29 cellular contexts compared by ENCODE assay signal in genomic region chr11:102459393-102459792, GRCh38. TPM values are rescaled to one million over a fixed set of nuclear protein-coding genes. Genes with fewer than 3 reads are reported as not detected.
DNase-seq lines count a peak whose midpoint lies in the region; ATAC-seq, FAIRE-seq and TF ChIP-seq lines count a peak whose summit lies in the region.
"Had no signal": no experiment of that assay in that cellular context is flagged by ENCODE, and none has a peak within 500 bp of the region (broad histone marks: within the 10 kb centered on the region; RNA-seq: fewer than 3 reads in every experiment).

No MANE protein-coding gene starts in this region.

- H3K36me3 ChIP-seq in GM12878 (ENCODE audit: control insufficient read depth in 2 of 2, insufficient read depth in 2 of 2, low read length in 1 of 2), result no peaks in the 10 kb centered on the region
- no peaks in the 10 kb centered on the region for H3K36me3 ChIP-seq in effector memory CD4-positive, alpha-beta T cell (ENCODE audit: control insufficient read depth, insufficient read depth, low read length)
- no peaks in the 10 kb centered on the region for H3K36me3 ChIP-seq in osteoblast (ENCODE audit: insufficient read depth, low read length)
- H3K36me3 ChIP-seq: left lung, uterus had no signal

- in situ Hi-C loops in GM12878 (cut with MboI), result no loop called here

- RAD21 ChIA-PET in GM12878 (lab: Charles Lee; ENCODE audit: unreplicated experiment), result interaction anchor here (1.0 to 1.6 kb wide), 5 partner anchors 11 to 117 kb away, joined by 3 to 6 read pairs (median 3); no protein-coding TSS in a partner anchor

- DNase-seq in GM10266 (ENCODE audit: extremely low spot score), result peak; percentile 31
- no peak for DNase-seq in GM19239 (ENCODE audit: insufficient read length, low spot score)
- DNase-seq in HL-60 (ENCODE audit: low read depth in 1 of 2, low spot score in 1 of 2), result no peak
- DNase-seq in GM12878 (ENCODE audit: low read depth, low spot score), result no peak
- DNase-seq in left cardiac atrium, result no peak
- DNase-seq in CD1c-positive myeloid dendritic cell (ENCODE audit: extremely low spot score), result no peak
- no peak for DNase-seq in effector memory CD4-positive, alpha-beta T cell
- no peak for DNase-seq in osteoblast (ENCODE audit: insufficient read length, low spot score, missing footprints)
- DNase-seq: activated CD4-positive, alpha-beta memory T cell treated with anti-CD3 and anti-CD28 coated beads, Interleukin-2, amount 10 ng/mL, durations not matched to agents 7 days and 5 days; activated naive CD4-positive, alpha-beta T cell treated with anti-CD3 and anti-CD28 coated beads, Interleukin-2, amount 50 U/mL, for 16 hours; dorsolateral prefrontal cortex; GM23248; IMR-90; left lung; midbrain; natural killer cell; NCI-H1436; NCI-H510A treated with DMSO at 0.1 percent for 48 hours; right cardiac atrium; RPMI8226; T-helper 9 cell; uterus had no signal

- H3K4me1 ChIP-seq in GM12878 (ENCODE audit: control insufficient read depth, insufficient read depth, low read length), result peaks cover 22% of the 10 kb centered on the region
- no peaks in the 10 kb centered on the region for H3K4me1 ChIP-seq in effector memory CD4-positive, alpha-beta T cell (ENCODE audit: control insufficient read depth, insufficient read depth, low read length, poor library complexity, severe bottlenecking)
- H3K4me1 ChIP-seq in osteoblast (ENCODE audit: insufficient read depth, low read length), result peaks cover 9% of the 10 kb centered on the region
- H3K4me1 ChIP-seq: parathyroid adenoma, uterus had no signal

- H4K20me1 ChIP-seq in GM12878 (ENCODE audit: control insufficient read depth, insufficient read depth) (no peaks in the 10 kb centered on the region), osteoblast (ENCODE audit: insufficient read depth, low read length) (no peaks in the 10 kb centered on the region)

- H3K4me3 ChIP-seq in HL-60 (replicated peaks; ENCODE audit: insufficient read depth, low read length) (no peak overlapping the region), GM12878 (no peak overlapping the region), osteoblast (ENCODE audit: insufficient read depth, low read length) (no peak overlapping the region)
- no peak overlapping the region for H3K4me3 ChIP-seq in effector memory CD4-positive, alpha-beta T cell (ENCODE audit: insufficient read depth, low read depth, low read length, poor library complexity, severe bottlenecking)
- H3K4me3 ChIP-seq: dorsolateral prefrontal cortex, GM23248, left lung, SK-N-MC, uterus had no signal

- H3K9me3 ChIP-seq in GM12878 (replicated peaks; ENCODE audit: control insufficient read depth, insufficient read depth, low read length), result no peaks in the 10 kb centered on the region
- no peaks in the 10 kb centered on the region for H3K9me3 ChIP-seq in effector memory CD4-positive, alpha-beta T cell (ENCODE audit: control insufficient read depth, low read length)
- H3K9me3 ChIP-seq in osteoblast (ENCODE audit: low read depth, low read length), result no peaks in the 10 kb centered on the region
- H3K9me3 ChIP-seq: left lung, uterus had no signal

- no peak overlapping the region for H3K9ac ChIP-seq in GM12878 (ENCODE audit: control insufficient read depth, insufficient read depth, low read length)
- H3K9ac ChIP-seq: GM23248, parathyroid adenoma had no signal

- no peaks in the 10 kb centered on the region for H3K27me3 ChIP-seq in HL-60 (ENCODE audit: insufficient read depth, poor library complexity, severe bottlenecking)
- H3K27me3 ChIP-seq in GM12878 (replicated peaks in 1 of 2; ENCODE audit: control insufficient read depth in 2 of 2, insufficient read depth in 2 of 2, low read length in 1 of 2), result no peaks in the 10 kb centered on the region
- H3K27me3 ChIP-seq in effector memory CD4-positive, alpha-beta T cell (replicated peaks; ENCODE audit: control insufficient read depth, insufficient read depth, low read length, poor library complexity, severe bottlenecking), result no peaks in the 10 kb centered on the region
- no peaks in the 10 kb centered on the region for H3K27me3 ChIP-seq in osteoblast (ENCODE audit: insufficient read depth, low read length)
- H3K27me3 ChIP-seq: dorsolateral prefrontal cortex, left lung, uterus had no signal

- H2AFZ ChIP-seq in GM12878 (ENCODE audit: control insufficient read depth, low read depth, low read length), result peak overlapping the region; percentile 25; the same call in 1 of the 2 replicates
- no peak overlapping the region for H2AFZ ChIP-seq in osteoblast (ENCODE audit: low read length)
- H2AFZ ChIP-seq: GM23248, parathyroid adenoma had no signal

- intact Hi-C loops in GM12878 (cut with micrococcal nuclease; ENCODE audit: unreplicated experiment) (no loop called here), left cardiac atrium (cut with DNase I) (loop anchor here in 1 of 2 donors (5.0 kb wide), 1 partner anchor 112 kb away; the partner anchor contains the start of gene BIRC2)

- H3K27ac ChIP-seq in HL-60 (replicated peaks) (peak overlapping the region; percentile 1; the same call in 1 of the 2 replicates), GM12878 (ENCODE audit: control insufficient read depth, insufficient read depth) (no peak overlapping the region), osteoblast (ENCODE audit: low read depth, low read length) (no peak overlapping the region)
- no peak overlapping the region for H3K27ac ChIP-seq in effector memory CD4-positive, alpha-beta T cell (ENCODE audit: insufficient read depth, low read length, poor library complexity, severe bottlenecking)
- H3K27ac ChIP-seq: C4-2B, dorsolateral prefrontal cortex, epithelial cell of prostate, GM23248, left lung, parathyroid adenoma, SK-N-MC, uterus had no signal

- TF ChIP-seq EP300 in GM12878 (IDR thresholded peaks at IDR 0.05; ENCODE audit: borderline replicate concordance in 1 of 2, control insufficient read depth in 1 of 2, low read depth in 2 of 2, low read length in 2 of 2), result no peak

- no peaks in the 10 kb centered on the region for H3K79me2 ChIP-seq in GM12878 (ENCODE audit: control insufficient read depth, insufficient read depth, low read length)
- no peaks in the 10 kb centered on the region for H3K79me2 ChIP-seq in osteoblast (ENCODE audit: insufficient read depth, low read length)
- H3K79me2 ChIP-seq: parathyroid adenoma had no signal

- POLR2A ChIA-PET in GM12878 (lab: Charles Lee), result interaction anchor here (1.4 kb wide), 1 partner anchor 17 kb away, joined by 4 read pairs; no protein-coding TSS in a partner anchor

- H3K4me2 ChIP-seq in GM12878 (ENCODE audit: control insufficient read depth, insufficient read depth) (no peak overlapping the region), osteoblast (ENCODE audit: insufficient read depth, low read length) (no peak overlapping the region)

- TF ChIP-seq POLR2A in GM12878 (IDR thresholded peaks at IDR 0.05; ENCODE audit: low read depth, low read length), result no peak

- SMC1A ChIA-PET in GM12878 (lab: Charles Lee; ENCODE audit: uncharacterized antibody, unreplicated experiment), result interaction anchor here (1.0 kb wide), 1 partner anchor 154 kb away, joined by 3 read pairs; no protein-coding TSS in a partner anchor

- ATAC-seq in GM12878 (peak; percentile 68), left cardiac atrium (no peak)
- ATAC-seq: left lung, natural killer cell, right cardiac atrium, WTC11 had no signal

- CTCF ChIA-PET in GM12878 (lab: Yijun Ruan, JAX), result interaction anchor here (1.6 to 1.9 kb wide), 2 partner anchors 69 to 115 kb away, joined by 6 read pairs; no protein-coding TSS in a partner anchor

- peak; percentile 42 for FAIRE-seq in GM19239 (lab: Jason Lieb, UNC)
- FAIRE-seq in GM12878 (lab: Jason Lieb, UNC), result no peak
- FAIRE-seq: astrocyte, G401.6 had no signal

- no TSS peak for BruUV-seq in GM12878 (replicated peaks; lab: Mats Ljungman, UMichigan)

- TF ChIP-seq RAD21 in GM12878 (IDR thresholded peaks at IDR 0.05; ENCODE audit: insufficient read depth, low read depth, low read length), result no peak

- TF ChIP-seq CTCF in GM10266 (IDR thresholded peaks at IDR 0.05; ENCODE audit: control insufficient read depth, insufficient read depth, low read depth, missing control alignments), result no peak
- TF ChIP-seq CTCF in HL-60 (IDR thresholded peaks at IDR 0.05; ENCODE audit: insufficient read depth, low read length), result no peak
- TF ChIP-seq CTCF in GM12878 (IDR thresholded peaks at IDR 0.05 in 2 of 3, conservative IDR thresholded peaks at IDR 0.05 in 1 of 3; ENCODE audit: control insufficient read depth in 2 of 3, extremely low read depth in 1 of 3, insufficient read depth in 1 of 3, low read depth in 3 of 3, low read length in 3 of 3), result no peak
- TF ChIP-seq CTCF in osteoblast (IDR thresholded peaks at IDR 0.05; ENCODE audit: extremely low read depth, low read depth, low read length), result no peak

TF ChIP-seq in GM12878, 131 proteins besides CTCF, POLR2A, EP300 and RAD21:
- TF ChIP-seq RUNX3 (IDR thresholded peaks at IDR 0.05; ENCODE audit: low read length), result peak; percentile 12; the same call in 1 of the 2 replicates
- no peak for TF ChIP-seq EED (IDR thresholded peaks at IDR 0.05; ENCODE audit: low read depth)
TF ChIP-seq in GM12878: peak in this region for 1.

RNA-seq across cellular contexts. Expression of gene TMEM123, which starts 6.8 kb away (rescaled TPM):
- 122 and 125 TPM in 2 replicates for total RNA-seq in GM12878 (2013; cell fraction: nucleolus; rRNA removed)
- total RNA-seq in GM12878 (2014; rRNA removed), result 90.4 and 104 TPM in 2 replicates
- total RNA-seq in GM12878 (2014; rRNA removed; fragmentation: Illumina TruSeq; extraction: Trizol), result 220 and 240 TPM in 2 replicates
- 124 and 146 TPM in 2 replicates for total RNA-seq in GM12878 (2021)
- 60.0 TPM for polyA plus RNA-seq in GM12878 (2011; ENCODE audit: low read depth)
- polyA plus RNA-seq in GM12878 (2011; rRNA removed), result 667 and 744 TPM in 2 replicates
- 89.5 and 235 TPM in 2 replicates for polyA plus RNA-seq in GM12878 (2011; cell fraction: cytosol; rRNA removed)
- 48.4 and 94.5 TPM in 2 replicates for polyA plus RNA-seq in GM12878 (2011; cell fraction: nucleus; rRNA removed)
- 77.6 and 83.1 TPM in 2 replicates for polyA plus RNA-seq in GM12878 (2012)
- polyA plus RNA-seq in GM12878 (2014; fragmentation: Illumina TruSeq; extraction: Trizol), result 152 and 245 TPM in 2 replicates
- 10 to 100 TPM; 35.1 to 48.8 TPM for polyA plus RNA-seq in GM12878 (2014; fragmentation: Nextera tagmentation; extraction: Ambion mirVana)
- 62.9 and 73.9 TPM in 2 replicates for polyA plus RNA-seq in GM12878 (2014; rRNA removed)
- polyA plus RNA-seq in GM12878 (2016; fragmentation: Nextera tagmentation; extraction: Ambion mirVana), result 100 to 1,000 TPM; 122 to 124 TPM
- polyA minus RNA-seq in GM12878 (2011; rRNA and poly(A)+ RNA removed), result 234 and 661 TPM in 2 replicates
- 119 and 168 TPM in 2 replicates for polyA minus RNA-seq in GM12878 (2011; cell fraction: cytosol; rRNA and poly(A)+ RNA removed)
- polyA minus RNA-seq in GM12878 (2011; cell fraction: nucleus; rRNA and poly(A)+ RNA removed), result 56.7 and 58.8 TPM in 2 replicates
- total RNA-seq in left cardiac atrium, result 10 to 100 TPM; 80.5 to 89.0 TPM
- total RNA-seq in osteoblast, result 89.3 and 91.9 TPM in 2 replicates
